Comparison of ENCODE assay signal across 15 cellular contexts in genomic region chr20:37745553-37745952, GRCh38. TPM values are rescaled to one million over a fixed set of nuclear protein-coding genes. Genes with fewer than 3 reads are reported as not detected.
DNase-seq lines count a peak whose midpoint lies in the region; ATAC-seq lines count a peak whose summit lies in the region.
"Had no signal": no experiment of that assay in that cellular context is flagged by ENCODE, and none has a peak within 500 bp of the region (broad histone marks: within the 10 kb centered on the region; RNA-seq: fewer than 3 reads in every experiment).

No MANE protein-coding gene starts in this region.

- peak; percentile 32 for DNase-seq in stimulated activated CD4-positive, alpha-beta T cell treated with anti-CD3 and anti-CD28 coated beads, Interleukin-15, amount 100 ng/mL, for 24 hours
- no peak for DNase-seq in stimulated activated CD4-positive, alpha-beta T cell treated with anti-CD3 and anti-CD28 coated beads, Interleukin-12 subunit alpha, Interleukin-12 subunit beta, amount 100 ng/mL, for 4 hours
- no peak for DNase-seq in activated naive CD8-positive, alpha-beta T cell treated with anti-CD3 and anti-CD28 coated beads for 36 hours
- peak; percentile 40 for DNase-seq in stimulated activated CD8-positive, alpha-beta memory T cell treated with anti-CD3 and anti-CD28 coated beads, Interleukin-4, amount 100 ng/mL, for 48 hours
- DNase-seq in ecto neural progenitor cell (ENCODE audit: low spot score) = no peak
- no peak for DNase-seq in SIG-M5 treated with dmso at 0.1 percent for 504 hours (lab: John Stamatoyannopoulos, UW; ENCODE audit: unreplicated experiment)
- no peak for DNase-seq in COR-L47 (lab: John Stamatoyannopoulos, UW)
- DNase-seq: activated CD4-positive, CD25-positive, alpha-beta regulatory T cell treated with anti-CD3 and anti-CD28 coated beads, Interleukin-2, amount 50 U/mL, for 72 hours; BE2C; KG1; kidney glomerular epithelial cell; mucosa of descending colon; uterus had no signal

- H3K9me3 Mint-ChIP-seq in activated naive CD8-positive, alpha-beta T cell treated with anti-CD3 and anti-CD28 coated beads for 36 hours = no peaks in the 10 kb centered on the region
- H3K9me3 Mint-ChIP-seq: central memory CD8-positive, alpha-beta T cell had no signal

- ATAC-seq in HG03095 (IDR thresholded peaks at IDR 0.05; ENCODE audit: unreplicated experiment) = peak; percentile 78
- ATAC-seq: mucosa of descending colon had no signal

- H3K27ac Mint-ChIP-seq in activated naive CD8-positive, alpha-beta T cell treated with anti-CD3 and anti-CD28 coated beads for 36 hours = peak overlapping the region; percentile 83

- peaks cover 20% of the 10 kb centered on the region for H3K36me3 Mint-ChIP-seq in activated naive CD8-positive, alpha-beta T cell treated with anti-CD3 and anti-CD28 coated beads for 36 hours

- peak overlapping the region; percentile 60 for H3K4me3 Mint-ChIP-seq in activated naive CD8-positive, alpha-beta T cell treated with anti-CD3 and anti-CD28 coated beads for 36 hours
- H3K4me3 Mint-ChIP-seq: central memory CD8-positive, alpha-beta T cell had no signal

- peaks cover 18% of the 10 kb centered on the region for H3K4me1 Mint-ChIP-seq in activated naive CD8-positive, alpha-beta T cell treated with anti-CD3 and anti-CD28 coated beads for 36 hours

- no peaks in the 10 kb centered on the region for H3K27me3 Mint-ChIP-seq in activated naive CD8-positive, alpha-beta T cell treated with anti-CD3 and anti-CD28 coated beads for 36 hours
- H3K27me3 Mint-ChIP-seq: central memory CD8-positive, alpha-beta T cell had no signal

RNA-seq across cellular contexts. Expression of gene CTNNBL1, which starts 51.7 kb away (rescaled TPM):
- 10 to 100 TPM; 85.6 to 98.4 TPM for total RNA-seq in activated naive CD8-positive, alpha-beta T cell treated with anti-CD3 and anti-CD28 coated beads for 36 hours

Comparison
In these comparisons a context has a peak if more than half of its experiments do, and no peak if none do; other contexts are left out.
1. DNase-seq: peak in stimulated activated CD4-positive, alpha-beta T cell treated with anti-CD3 and anti-CD28 coated beads, Interleukin-15, amount 100 ng/mL, for 24 hours (single experiment) and stimulated activated CD8-positive, alpha-beta memory T cell treated with anti-CD3 and anti-CD28 coated beads, Interleukin-4, amount 100 ng/mL, for 48 hours (single experiment); none in stimulated activated CD4-positive, alpha-beta T cell treated with anti-CD3 and anti-CD28 coated beads, Interleukin-12 subunit alpha, Interleukin-12 subunit beta, amount 100 ng/mL, for 4 hours (single experiment), activated naive CD8-positive, alpha-beta T cell treated with anti-CD3 and anti-CD28 coated beads for 36 hours (single experiment), ecto neural progenitor cell (single experiment), SIG-M5 treated with dmso at 0.1 percent for 504 hours (single experiment) and COR-L47 (single experiment).